Comparison of ENCODE assay signal across 1 cellular context in the genomic region with DNA sequence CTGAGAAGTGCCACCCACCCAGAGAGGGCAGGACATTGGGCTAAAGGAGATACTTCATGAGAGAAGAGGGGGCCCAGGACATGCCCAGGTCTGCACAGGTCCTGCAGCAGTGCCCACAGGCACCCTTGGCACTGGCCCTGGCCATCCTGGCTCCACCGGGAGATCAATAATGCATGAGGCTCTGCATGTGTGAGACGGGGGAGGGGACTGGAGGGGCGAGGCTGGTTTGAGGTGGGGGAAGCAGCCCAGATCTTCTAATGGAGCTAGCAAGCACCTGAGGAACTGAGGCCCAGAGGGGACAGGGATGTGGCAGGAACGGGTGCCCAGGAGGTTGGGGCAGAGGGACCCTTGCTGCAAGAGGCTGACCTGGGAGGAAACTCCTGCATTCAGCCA.
TF ChIP-seq lines count a peak whose summit lies in the region.

No MANE protein-coding gene starts in this region.

TF ChIP-seq in SK-N-SH, 30 proteins besides CTCF, POLR2A, EP300 and RAD21 (continued from another document):
- TF ChIP-seq POLR2AphosphoS5 (IDR thresholded peaks at IDR 0.05; ENCODE audit: low read depth, low read length) (no peak), RXRA (IDR thresholded peaks at IDR 0.05; ENCODE audit: borderline replicate concordance, low read depth) (no peak), JUND (IDR thresholded peaks at IDR 0.05) (no peak), SMC3 (IDR thresholded peaks at IDR 0.05; ENCODE audit: low read depth, low read length) (no peak), FOSL2 (IDR thresholded peaks at IDR 0.05; ENCODE audit: borderline replicate concordance, low read depth) (no peak), ELF1 (IDR thresholded peaks at IDR 0.05) (no peak)
- TF ChIP-seq, protein P1, sequence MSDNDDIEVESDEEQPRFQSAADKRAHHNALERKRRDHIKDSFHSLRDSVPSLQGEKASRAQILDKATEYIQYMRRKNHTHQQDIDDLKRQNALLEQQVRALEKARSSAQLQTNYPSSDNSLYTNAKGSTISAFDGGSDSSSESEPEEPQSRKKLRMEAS (IDR thresholded peaks at IDR 0.05; ENCODE audit: low read depth), result no peak
